8 cellular contexts compared by ENCODE assay signal in the genomic region with DNA sequence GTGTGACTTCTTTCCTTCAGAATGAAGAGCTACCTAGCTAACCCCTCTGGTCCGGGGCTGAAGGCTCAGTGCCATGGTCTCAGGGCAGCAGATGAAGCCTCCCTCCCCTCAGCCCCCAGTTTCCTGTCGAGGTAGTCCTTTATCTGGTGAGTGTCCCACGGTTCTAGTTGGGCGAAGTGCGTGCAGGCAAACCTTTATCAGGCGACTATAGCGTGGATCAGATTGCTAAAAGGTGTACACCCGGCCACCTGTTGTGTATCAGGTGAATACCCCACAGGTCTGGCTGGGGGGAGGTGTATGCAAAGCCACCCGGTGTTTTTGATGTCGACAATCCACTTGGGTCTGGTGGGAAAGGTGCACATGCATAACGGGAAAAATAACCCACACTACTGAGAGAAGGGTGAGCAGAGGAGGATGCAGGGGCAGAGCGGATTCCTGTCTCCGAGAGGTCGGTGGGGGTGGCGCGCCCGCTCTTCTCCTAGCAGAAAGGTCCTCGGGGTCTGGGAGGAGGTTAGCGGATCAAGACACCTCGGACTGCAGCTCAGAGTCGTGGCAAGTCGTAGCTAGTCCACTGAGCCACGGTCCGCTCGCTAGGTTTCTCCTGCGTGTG.
DNase-seq lines count a peak whose midpoint lies in the region; ATAC-seq and TF ChIP-seq lines count a peak whose summit lies in the region.

No MANE protein-coding gene starts in this region.

- H3K9me3 Mint-ChIP-seq in nephron progenitor cell = peaks cover 4% of the 10 kb centered on the region

- H3K4me3 Mint-ChIP-seq in nephron progenitor cell = peak overlapping the region; percentile 97

- peak overlapping the region; percentile 66 for H3K27ac ChIP-seq in epithelial cell of prostate

- peak; percentile 7 for ATAC-seq in HG03175 (IDR thresholded peaks at IDR 0.05; ENCODE audit: unreplicated experiment)

- no peak for TF ChIP-seq CTCF in nephron progenitor cell (IDR thresholded peaks at IDR 0.05)

- peaks cover 14% of the 10 kb centered on the region for H3K27me3 Mint-ChIP-seq in nephron progenitor cell (ENCODE audit: low read depth, poor library complexity)

- peak; percentile 25 for DNase-seq in activated naive CD4-positive, alpha-beta T cell treated with Interleukin-2 at 50 U/mL for 16 hours
- DNase-seq in activated naive CD4-positive, alpha-beta T cell treated with anti-CD3 and anti-CD28 coated beads, Interleukin-2, amount 50 U/mL, for 16 hours = no peak
- DNase-seq in UCSD-AML1 (lab: John Stamatoyannopoulos, UW; ENCODE audit: unreplicated experiment) (peak; percentile 46), epithelial cell of prostate (ENCODE audit: low read depth, low spot score) (no peak), nephron progenitor cell (peak; percentile 43), epidermal melanocyte (ENCODE audit: insufficient read length, low spot score) (no peak), NCI-H1694 (lab: John Stamatoyannopoulos, UW) (no peak)

- peaks cover 21% of the 10 kb centered on the region for H3K36me3 Mint-ChIP-seq in nephron progenitor cell (ENCODE audit: low read depth)

- H3K4me1 Mint-ChIP-seq in nephron progenitor cell = peaks cover 63% of the 10 kb centered on the region

- no peak overlapping the region for H3K27ac Mint-ChIP-seq in nephron progenitor cell

Comparison
In these comparisons a context has a peak if more than half of its experiments do, and no peak if none do; other contexts are left out.
1. DNase-seq: peak in activated naive CD4-positive, alpha-beta T cell treated with Interleukin-2 at 50 U/mL for 16 hours (single experiment), UCSD-AML1 (single experiment) and nephron progenitor cell (single experiment); none in activated naive CD4-positive, alpha-beta T cell treated with anti-CD3 and anti-CD28 coated beads, Interleukin-2, amount 50 U/mL, for 16 hours (single experiment), epithelial cell of prostate (single experiment), epidermal melanocyte (single experiment) and NCI-H1694 (single experiment).